1 cellular context compared by ENCODE assay signal in the genomic region with DNA sequence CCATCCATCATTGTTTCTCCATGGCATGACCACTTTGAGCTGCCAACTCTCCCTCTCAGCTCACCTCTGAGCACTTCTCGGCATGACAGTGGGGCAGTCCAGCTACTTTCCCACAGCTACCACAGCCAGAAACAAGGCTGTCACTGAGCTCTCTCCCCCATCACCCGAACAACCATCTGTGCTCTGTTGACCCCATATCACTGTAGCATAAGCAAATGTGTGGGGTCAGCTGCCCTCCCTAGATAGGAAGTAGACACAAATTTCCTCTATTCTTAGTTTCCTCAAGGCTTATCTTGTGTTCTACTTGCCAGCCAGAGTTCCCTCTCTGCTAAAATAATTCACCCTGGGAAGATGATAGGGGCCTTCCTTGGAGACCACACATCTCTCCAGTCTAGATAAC.
A peak's percentile ranks its signal among the peaks of the same experiment; 100 is the strongest.
TF ChIP-seq lines count a peak whose summit lies in the region.

No MANE protein-coding gene starts in this region.

TF ChIP-seq in K562, 482 proteins besides CTCF, POLR2A, EP300 and RAD21:
- TF ChIP-seq TAL1 (IDR thresholded peaks at IDR 0.05) (0 out of 2 replicates have a peak, but pooled peaks have one; percentile 28), ZNF212 (CRISPR knock-in tag; IDR thresholded peaks at IDR 0.05) (no peak), SMAD4 (CRISPR knock-in tag; conservative IDR thresholded peaks at IDR 0.05) (0 out of 2 replicates have a peak, but pooled peaks have one; percentile 42), CBFA2T2 (conservative IDR thresholded peaks at IDR 0.05) (peak; percentile 60), CBFA2T3 (IDR thresholded peaks at IDR 0.05) (peak; percentile 75), TEAD4 (IDR thresholded peaks at IDR 0.05; ENCODE audit: low read length) (peak; percentile 33; the same call in 1 of the 2 replicates), TEAD4 (CRISPR knock-in tag; IDR thresholded peaks at IDR 0.05; ENCODE audit: borderline replicate concordance) (no peak), ZNF717 (CRISPR knock-in tag; IDR thresholded peaks at IDR 0.05) (no peak), ZNF311 (CRISPR knock-in tag; IDR thresholded peaks at IDR 0.05) (peak; percentile 66; the same call in 1 of the 2 replicates), KLF16 (IDR thresholded peaks at IDR 0.05) (peak; percentile 69; the same call in 1 of the 2 replicates), KDM2B (CRISPR knock-in tag; IDR thresholded peaks at IDR 0.05) (no peak), SMAD3 (CRISPR knock-in tag; conservative IDR thresholded peaks at IDR 0.05) (0 out of 2 replicates have a peak, but pooled peaks have one; percentile 17), KDM1A (IDR thresholded peaks at IDR 0.05) (0 out of 4 replicates have a peak, but pooled peaks of 1 of the 2 experiments have one; percentile 20), PHF20 (IDR thresholded peaks at IDR 0.05; ENCODE audit: partially characterized antibody) (no peak), TCF3 (CRISPR knock-in tag; IDR thresholded peaks at IDR 0.05) (peak; percentile 53; the same call in 1 of the 2 replicates), ELK1 (CRISPR knock-in tag; IDR thresholded peaks at IDR 0.05) (no peak), NRF1 (conservative IDR thresholded peaks at IDR 0.05 in 1 of 2, IDR thresholded peaks at IDR 0.05 in 1 of 2) (no peak), ARID1B (IDR thresholded peaks at IDR 0.05) (peak; percentile 31; the same call in 1 of the 2 replicates), RCOR1 (IDR thresholded peaks at IDR 0.05; ENCODE audit: borderline replicate concordance in 1 of 2, low read depth in 2 of 2, low read length in 2 of 2) (peak in 1 of 2 experiments; percentile 68; a peak in 2 of 4 replicates), NR2C1 (IDR thresholded peaks at IDR 0.05) (no peak), NR2C1 (tag; IDR thresholded peaks at IDR 0.05) (peak; percentile 39; the same call in 1 of the 2 replicates), NCOR1 (IDR thresholded peaks at IDR 0.05) (peak; percentile 56; the same call in 1 of the 2 replicates)
- TF ChIP-seq, protein P1, sequence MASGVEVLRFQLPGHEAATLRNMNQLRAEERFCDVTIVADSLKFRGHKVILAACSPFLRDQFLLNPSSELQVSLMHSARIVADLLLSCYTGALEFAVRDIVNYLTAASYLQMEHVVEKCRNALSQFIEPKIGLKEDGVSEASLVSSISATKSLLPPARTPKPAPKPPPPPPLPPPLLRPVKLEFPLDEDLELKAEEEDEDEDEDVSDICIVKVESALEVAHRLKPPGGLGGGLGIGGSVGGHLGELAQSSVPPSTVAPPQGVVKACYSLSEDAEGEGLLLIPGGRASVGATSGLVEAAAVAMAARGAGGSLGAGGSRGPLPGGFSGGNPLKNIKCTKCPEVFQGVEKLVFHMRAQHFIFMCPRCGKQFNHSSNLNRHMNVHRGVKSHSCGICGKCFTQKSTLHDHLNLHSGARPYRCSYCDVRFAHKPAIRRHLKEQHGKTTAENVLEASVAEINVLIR (CRISPR knock-in tag; IDR thresholded peaks at IDR 0.05) = 0 out of 2 replicates have a peak, but pooled peaks have one; percentile 15
